Comparison of ENCODE assay signal across 1 cellular context in the genomic region with DNA sequence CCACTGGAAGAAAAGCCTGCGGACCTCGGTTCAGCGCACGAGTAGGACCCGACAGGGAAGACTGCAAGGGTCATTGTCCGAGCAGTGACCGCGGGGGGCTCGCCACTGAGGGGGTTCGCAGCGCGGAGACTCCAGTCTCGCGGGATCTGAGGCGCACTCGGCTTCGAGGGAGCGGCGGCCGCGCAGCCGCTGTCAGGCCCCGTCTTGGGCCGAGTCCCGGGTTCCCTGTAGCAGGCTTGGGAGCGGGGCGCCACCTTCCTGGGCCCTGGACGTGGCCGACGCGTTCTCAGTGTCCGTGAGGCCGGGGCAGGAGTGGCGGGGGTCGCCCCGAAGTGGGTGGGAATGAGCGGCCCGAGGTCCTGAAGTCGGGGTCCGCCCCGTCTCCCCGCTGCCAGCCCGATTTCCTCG.
A peak's percentile ranks its signal among the peaks of the same experiment; 100 is the strongest.
TF ChIP-seq lines count a peak whose summit lies in the region.

No MANE protein-coding gene starts in this region.

TF ChIP-seq in HEK293, 187 proteins besides CTCF, POLR2A, EP300 and RAD21 (continued from another document and continues in another):
- TF ChIP-seq ZNF791 (tag by site-specific recombination; IDR thresholded peaks at IDR 0.05) (no peak), ZNF302 (tag by site-specific recombination; IDR thresholded peaks at IDR 0.05; ENCODE audit: low read depth) (no peak), WT1 (tag by site-specific recombination; IDR thresholded peaks at IDR 0.05) (peak; percentile 69), KLF16 (tag by site-specific recombination; IDR thresholded peaks at IDR 0.05) (peak; percentile 78), ZBTB49 (tag by site-specific recombination; IDR thresholded peaks at IDR 0.05; ENCODE audit: low read depth) (no peak), IKZF3 (tag by site-specific recombination; IDR thresholded peaks at IDR 0.05) (no peak), GLI4 (tag by site-specific recombination; IDR thresholded peaks at IDR 0.05) (no peak), ZSCAN16 (tag by site-specific recombination; IDR thresholded peaks at IDR 0.05) (0 out of 2 replicates have a peak, but pooled peaks have one; percentile 36), ELK4 (IDR thresholded peaks at IDR 0.05; ENCODE audit: borderline replicate concordance, low read depth, low read length) (no peak), ZNF292 (tag by site-specific recombination; IDR thresholded peaks at IDR 0.05; ENCODE audit: borderline replicate concordance, low read depth) (no peak), MYNN (tag by site-specific recombination; IDR thresholded peaks at IDR 0.05; ENCODE audit: borderline replicate concordance) (no peak), ZNF311 (tag by site-specific recombination; IDR thresholded peaks at IDR 0.05; ENCODE audit: borderline replicate concordance) (no peak), ZNF571 (tag by site-specific recombination; IDR thresholded peaks at IDR 0.05) (no peak), ZNF549 (tag by site-specific recombination; IDR thresholded peaks at IDR 0.05) (no peak), ZNF658 (tag by site-specific recombination; IDR thresholded peaks at IDR 0.05) (no peak), ZNF610 (tag by site-specific recombination; IDR thresholded peaks at IDR 0.05; ENCODE audit: borderline replicate concordance) (no peak), ZBTB17 (tag by site-specific recombination; IDR thresholded peaks at IDR 0.05) (peak; percentile 91; the same call in 1 of the 2 replicates), ZNF133 (tag by site-specific recombination; IDR thresholded peaks at IDR 0.05) (no peak), PRDM6 (tag by site-specific recombination; IDR thresholded peaks at IDR 0.05) (no peak), ZNF530 (tag by site-specific recombination; IDR thresholded peaks at IDR 0.05; ENCODE audit: low read depth) (no peak), ZNF112 (tag by site-specific recombination; IDR thresholded peaks at IDR 0.05) (no peak), ZNF341 (tag by site-specific recombination; IDR thresholded peaks at IDR 0.05; ENCODE audit: low read depth) (0 out of 2 replicates have a peak, but pooled peaks have one; percentile 8), ZNF585B (tag by site-specific recombination; IDR thresholded peaks at IDR 0.05) (no peak), PRDM4 (tag by site-specific recombination; IDR thresholded peaks at IDR 0.05) (peak; percentile 14; the same call in 1 of the 2 replicates), ZNF174 (tag by site-specific recombination; IDR thresholded peaks at IDR 0.05) (no peak), SETDB1 (IDR thresholded peaks at IDR 0.05; ENCODE audit: insufficient read length, low read length) (no peak), ZNF37A (tag by site-specific recombination; IDR thresholded peaks at IDR 0.05) (no peak), ZNF48 (tag by site-specific recombination; IDR thresholded peaks at IDR 0.05) (no peak), ZNF157 (tag by site-specific recombination; IDR thresholded peaks at IDR 0.05) (no peak), ZNF362 (tag by site-specific recombination; IDR thresholded peaks at IDR 0.05) (no peak), GFI1B (tag by site-specific recombination; IDR thresholded peaks at IDR 0.05) (no peak), FEZF1 (tag by site-specific recombination; IDR thresholded peaks at IDR 0.05) (no peak), ZNF211 (tag by site-specific recombination; IDR thresholded peaks at IDR 0.05; ENCODE audit: low read depth) (no peak), KLF9 (tag by site-specific recombination; IDR thresholded peaks at IDR 0.05; ENCODE audit: low read depth) (peak; percentile 20), ZFP69B (tag by site-specific recombination; IDR thresholded peaks at IDR 0.05) (peak; percentile 64; the same call in 1 of the 2 replicates), ZNF18 (tag by site-specific recombination; IDR thresholded peaks at IDR 0.05) (peak; percentile 36; the same call in 1 of the 2 replicates), RBAK (tag by site-specific recombination; IDR thresholded peaks at IDR 0.05) (no peak), ZNF664 (tag by site-specific recombination; IDR thresholded peaks at IDR 0.05) (no peak), ZNF654 (tag by site-specific recombination; IDR thresholded peaks at IDR 0.05; ENCODE audit: low read depth) (no peak), REPIN1 (tag by site-specific recombination; IDR thresholded peaks at IDR 0.05; ENCODE audit: low read depth) (no peak)
- TF ChIP-seq, protein P1, sequence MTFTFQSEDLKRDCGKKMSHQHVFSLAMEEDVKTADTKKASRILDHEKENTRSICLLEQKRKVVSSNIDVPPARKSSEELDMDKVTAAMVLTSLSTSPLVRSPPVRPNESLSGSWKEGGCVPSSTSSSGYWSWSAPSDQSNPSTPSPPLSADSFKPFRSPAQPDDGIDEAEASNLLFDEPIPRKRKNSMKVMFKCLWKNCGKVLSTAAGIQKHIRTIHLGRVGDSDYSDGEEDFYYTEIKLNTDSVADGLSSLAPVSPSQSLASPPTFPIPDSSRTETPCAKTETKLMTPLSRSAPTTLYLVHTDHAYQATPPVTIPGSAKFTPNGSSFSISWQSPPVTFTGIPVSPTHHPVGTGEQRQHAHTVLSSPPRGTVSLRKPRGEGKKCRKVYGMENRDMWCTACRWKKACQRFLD (tag by site-specific recombination; IDR thresholded peaks at IDR 0.05), result no peak
- TF ChIP-seq, protein P2, sequence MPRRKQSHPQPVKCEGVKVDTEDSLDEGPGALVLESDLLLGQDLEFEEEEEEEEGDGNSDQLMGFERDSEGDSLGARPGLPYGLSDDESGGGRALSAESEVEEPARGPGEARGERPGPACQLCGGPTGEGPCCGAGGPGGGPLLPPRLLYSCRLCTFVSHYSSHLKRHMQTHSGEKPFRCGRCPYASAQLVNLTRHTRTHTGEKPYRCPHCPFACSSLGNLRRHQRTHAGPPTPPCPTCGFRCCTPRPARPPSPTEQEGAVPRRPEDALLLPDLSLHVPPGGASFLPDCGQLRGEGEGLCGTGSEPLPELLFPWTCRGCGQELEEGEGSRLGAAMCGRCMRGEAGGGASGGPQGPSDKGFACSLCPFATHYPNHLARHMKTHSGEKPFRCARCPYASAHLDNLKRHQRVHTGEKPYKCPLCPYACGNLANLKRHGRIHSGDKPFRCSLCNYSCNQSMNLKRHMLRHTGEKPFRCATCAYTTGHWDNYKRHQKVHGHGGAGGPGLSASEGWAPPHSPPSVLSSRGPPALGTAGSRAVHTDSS (tag by site-specific recombination; IDR thresholded peaks at IDR 0.05), result no peak
- TF ChIP-seq, protein P3, sequence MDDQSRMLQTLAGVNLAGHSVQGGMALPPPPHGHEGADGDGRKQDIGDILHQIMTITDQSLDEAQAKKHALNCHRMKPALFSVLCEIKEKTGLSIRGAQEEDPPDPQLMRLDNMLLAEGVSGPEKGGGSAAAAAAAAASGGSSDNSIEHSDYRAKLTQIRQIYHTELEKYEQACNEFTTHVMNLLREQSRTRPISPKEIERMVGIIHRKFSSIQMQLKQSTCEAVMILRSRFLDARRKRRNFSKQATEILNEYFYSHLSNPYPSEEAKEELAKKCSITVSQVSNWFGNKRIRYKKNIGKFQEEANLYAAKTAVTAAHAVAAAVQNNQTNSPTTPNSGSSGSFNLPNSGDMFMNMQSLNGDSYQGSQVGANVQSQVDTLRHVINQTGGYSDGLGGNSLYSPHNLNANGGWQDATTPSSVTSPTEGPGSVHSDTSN (CRISPR knock-in tag; IDR thresholded peaks at IDR 0.05), result no peak
- TF ChIP-seq, protein P4, sequence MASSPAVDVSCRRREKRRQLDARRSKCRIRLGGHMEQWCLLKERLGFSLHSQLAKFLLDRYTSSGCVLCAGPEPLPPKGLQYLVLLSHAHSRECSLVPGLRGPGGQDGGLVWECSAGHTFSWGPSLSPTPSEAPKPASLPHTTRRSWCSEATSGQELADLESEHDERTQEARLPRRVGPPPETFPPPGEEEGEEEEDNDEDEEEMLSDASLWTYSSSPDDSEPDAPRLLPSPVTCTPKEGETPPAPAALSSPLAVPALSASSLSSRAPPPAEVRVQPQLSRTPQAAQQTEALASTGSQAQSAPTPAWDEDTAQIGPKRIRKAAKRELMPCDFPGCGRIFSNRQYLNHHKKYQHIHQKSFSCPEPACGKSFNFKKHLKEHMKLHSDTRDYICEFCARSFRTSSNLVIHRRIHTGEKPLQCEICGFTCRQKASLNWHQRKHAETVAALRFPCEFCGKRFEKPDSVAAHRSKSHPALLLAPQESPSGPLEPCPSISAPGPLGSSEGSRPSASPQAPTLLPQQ (tag by site-specific recombination; IDR thresholded peaks at IDR 0.05), result peak; percentile 78
- TF ChIP-seq, protein P5, sequence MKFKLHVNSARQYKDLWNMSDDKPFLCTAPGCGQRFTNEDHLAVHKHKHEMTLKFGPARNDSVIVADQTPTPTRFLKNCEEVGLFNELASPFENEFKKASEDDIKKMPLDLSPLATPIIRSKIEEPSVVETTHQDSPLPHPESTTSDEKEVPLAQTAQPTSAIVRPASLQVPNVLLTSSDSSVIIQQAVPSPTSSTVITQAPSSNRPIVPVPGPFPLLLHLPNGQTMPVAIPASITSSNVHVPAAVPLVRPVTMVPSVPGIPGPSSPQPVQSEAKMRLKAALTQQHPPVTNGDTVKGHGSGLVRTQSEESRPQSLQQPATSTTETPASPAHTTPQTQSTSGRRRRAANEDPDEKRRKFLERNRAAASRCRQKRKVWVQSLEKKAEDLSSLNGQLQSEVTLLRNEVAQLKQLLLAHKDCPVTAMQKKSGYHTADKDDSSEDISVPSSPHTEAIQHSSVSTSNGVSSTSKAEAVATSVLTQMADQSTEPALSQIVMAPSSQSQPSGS (tag by site-specific recombination; IDR thresholded peaks at IDR 0.05; ENCODE audit: low read depth), result no peak
